1 cellular context compared by ENCODE assay signal in genomic region chr12:102095677-102096263, GRCh38.
TF ChIP-seq lines count a peak whose summit lies in the region.

No MANE protein-coding gene starts in this region.

TF ChIP-seq in K562, 482 proteins besides CTCF, POLR2A, EP300 and RAD21:
- no peak for TF ChIP-seq DLX4 (CRISPR knock-in tag; IDR thresholded peaks at IDR 0.05)
- 0 out of 4 replicates have a peak, but pooled peaks of 1 of the 2 experiments have one; percentile 18 for TF ChIP-seq MNT (conservative IDR thresholded peaks at IDR 0.05)
- TF ChIP-seq PKNOX1 (IDR thresholded peaks at IDR 0.05), result peak; percentile 81
- TF ChIP-seq DNMT1 (IDR thresholded peaks at IDR 0.05), result no peak
- TF ChIP-seq MEIS2 (IDR thresholded peaks at IDR 0.05; ENCODE audit: partially characterized antibody), result peak; percentile 94
- no peak for TF ChIP-seq PBX2 (CRISPR knock-in tag; IDR thresholded peaks at IDR 0.05; ENCODE audit: low read depth)
- TF ChIP-seq PBX2 (tag; conservative IDR thresholded peaks at IDR 0.05; ENCODE audit: low read depth), result peak; percentile 92
- TF ChIP-seq SMC3 (conservative IDR thresholded peaks at IDR 0.05; ENCODE audit: insufficient read depth, low read depth, low read length), result peak; percentile 42; the same call in 1 of the 2 replicates
- no peak for TF ChIP-seq ARNT (IDR thresholded peaks at IDR 0.05)
- TF ChIP-seq DEAF1 (CRISPR knock-in tag; IDR thresholded peaks at IDR 0.05), result peak; percentile 60
- no peak for TF ChIP-seq BACH1 (tag; IDR thresholded peaks at IDR 0.05)
